ENCODE assay signal across 12 cellular contexts in the genomic region with DNA sequence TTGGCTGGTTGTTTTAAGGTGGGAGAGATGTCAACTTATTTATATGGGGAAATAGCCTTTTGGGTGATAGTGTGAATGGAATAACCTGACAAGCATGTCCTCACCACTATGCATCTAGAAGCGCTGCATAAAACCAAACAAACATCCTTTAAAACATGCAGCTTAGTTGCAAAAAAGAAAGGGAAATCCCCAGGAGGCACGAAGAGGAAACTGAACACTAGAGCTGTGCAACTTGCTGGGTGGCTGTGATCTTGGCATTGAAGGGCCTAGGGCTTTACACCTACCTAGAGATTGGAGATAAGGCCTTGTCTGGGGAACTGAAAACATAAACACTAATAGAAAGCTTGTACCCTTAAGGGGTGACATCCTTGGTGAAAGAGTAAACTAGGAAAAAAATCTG. TPM values are rescaled to one million over a fixed set of nuclear protein-coding genes. Genes with fewer than 3 reads are reported as not detected.
DNase-seq lines count a peak whose midpoint lies in the region; ATAC-seq, FAIRE-seq and TF ChIP-seq lines count a peak whose summit lies in the region.
"Had no signal": no experiment of that assay in that cellular context is flagged by ENCODE, and none has a peak within 500 bp of the region (broad histone marks: within the 10 kb centered on the region; RNA-seq: fewer than 3 reads in every experiment).

No MANE protein-coding gene starts in this region.

- no peaks in the 10 kb centered on the region; the same call in 2 of the 3 replicates for H3K9me3 ChIP-seq in GM12878 (replicated peaks; ENCODE audit: control insufficient read depth, insufficient read depth, low read length)

- RAD21 ChIA-PET in GM12878 (lab: Charles Lee; ENCODE audit: unreplicated experiment) = interaction anchor here (0.5 to 1.9 kb wide), 7 partner anchors 9 to 223 kb away, joined by 3 to 17 read pairs (median 6); partner anchors contain the start of genes KIF22 and TMEM219

- no peak for FAIRE-seq in GM12878 (lab: Jason Lieb, UNC)
- FAIRE-seq: A204.1 had no signal

- H3K4me2 ChIP-seq in GM12878 (ENCODE audit: control insufficient read depth, insufficient read depth) = peak overlapping the region; percentile 51
- H3K4me2 ChIP-seq: KMS-11 had no signal

- no peaks in the 10 kb centered on the region for H4K20me1 ChIP-seq in GM12878 (ENCODE audit: control insufficient read depth, insufficient read depth)

- H2AFZ ChIP-seq in GM12878 (ENCODE audit: control insufficient read depth, low read depth, low read length) = 0 out of 2 replicates have a peak overlapping the region, but pooled peaks have one; percentile 25

- peaks cover 17% of the 10 kb centered on the region for H3K4me1 ChIP-seq in GM12878 (ENCODE audit: control insufficient read depth, insufficient read depth, low read length)

- WGBS in GM12878 (ENCODE audit: insufficient coverage, insufficient replicate concordance, low lambda C conversion rate, missing lambda C conversion rate) = 0% methylated on average over 2 of the region's 2 CpGs

- H3K27me3 ChIP-seq in GM12878 (replicated peaks in 1 of 2; ENCODE audit: control insufficient read depth in 2 of 2, insufficient read depth in 2 of 2, low read length in 1 of 2) = no peaks in the 10 kb centered on the region

- intact Hi-C loops in GM12878 (cut with micrococcal nuclease; ENCODE audit: unreplicated experiment) = no loop called here

- POLR2A ChIA-PET in GM12878 (lab: Charles Lee) = interaction anchor here (0.6 to 2.0 kb wide), 6 partner anchors 9 to 78 kb away, joined by 3 to 6 read pairs (median 4); no protein-coding TSS in a partner anchor

- peak; percentile 93 for ATAC-seq in GM12878
- no peak for ATAC-seq in HG02759 (IDR thresholded peaks at IDR 0.05; ENCODE audit: unreplicated experiment)

- H3K36me3 ChIP-seq in GM12878 (ENCODE audit: control insufficient read depth in 2 of 2, insufficient read depth in 2 of 2, low read length in 1 of 2) = no peaks in the 10 kb centered on the region; a peak in 1 of 4 replicates

- in situ Hi-C loops in GM12878 (cut with MboI) = no loop called here

- no TSS peak for BruUV-seq in GM12878 (replicated peaks; lab: Mats Ljungman, UMichigan)

- SMC1A ChIA-PET in GM12878 (lab: Charles Lee; ENCODE audit: uncharacterized antibody, unreplicated experiment) = interaction anchor here (0.6 to 1.6 kb wide), 10 partner anchors 9 to 110 kb away, joined by 3 to 6 read pairs (median 5); partner anchors contain the start of gene KIF22

- TF ChIP-seq POLR2A in GM12878 (IDR thresholded peaks at IDR 0.05; ENCODE audit: low read depth, low read length) = no peak

- DNase-seq in SIG-M5 treated with dmso at 0.1 percent for 504 hours (lab: John Stamatoyannopoulos, UW; ENCODE audit: unreplicated experiment) (peak; percentile 34), SIG-M5 (lab: John Stamatoyannopoulos, UW) (no peak), RPMI8226 (peak; percentile 56), GM12878 (ENCODE audit: low read depth, low spot score) (peak; percentile 76), NCI-H1417 treated with DMSO at 0.1 percent for 48 hours (lab: John Stamatoyannopoulos, UW) (no peak), NCI-H69 (lab: John Stamatoyannopoulos, UW) (no peak)
- peak; percentile 29 for DNase-seq in stimulated activated naive CD4-positive, alpha-beta T cell treated with Interleukin-2 at 50 U/mL for 16 hours (lab: John Stamatoyannopoulos, UW)
- DNase-seq: midbrain, SHP77 had no signal

- no peak overlapping the region for H3K4me3 ChIP-seq in GM12878

- CTCF ChIA-PET in GM12878 (lab: Yijun Ruan, JAX) = interaction anchor here (0.6 to 2.3 kb wide), 12 partner anchors 9 to 267 kb away, joined by 3 to 15 read pairs (median 4); partner anchors contain the start of gene KIF22

- TF ChIP-seq CTCF in GM12878 (IDR thresholded peaks at IDR 0.05 in 2 of 3, conservative IDR thresholded peaks at IDR 0.05 in 1 of 3; ENCODE audit: control insufficient read depth in 2 of 3, extremely low read depth in 1 of 3, insufficient read depth in 1 of 3, low read depth in 3 of 3, low read length in 3 of 3) = no peak

- no peaks in the 10 kb centered on the region for H3K79me2 ChIP-seq in GM12878 (ENCODE audit: control insufficient read depth, insufficient read depth, low read length)

- no peak overlapping the region for H3K9ac ChIP-seq in GM12878 (ENCODE audit: control insufficient read depth, insufficient read depth, low read length)
- H3K9ac ChIP-seq: KMS-11 had no signal

- TF ChIP-seq RAD21 in GM12878 (IDR thresholded peaks at IDR 0.05; ENCODE audit: insufficient read depth, low read depth, low read length) = no peak

- no peak for TF ChIP-seq EP300 in GM12878 (IDR thresholded peaks at IDR 0.05; ENCODE audit: borderline replicate concordance in 1 of 2, control insufficient read depth in 1 of 2, low read depth in 2 of 2, low read length in 2 of 2)

- peak overlapping the region; percentile 47 for H3K27ac ChIP-seq in GM12878 (ENCODE audit: control insufficient read depth, insufficient read depth)
- H3K27ac ChIP-seq: KMS-11 had no signal

RNA-seq across cellular contexts. Expression of gene C16orf54, which starts 7.3 kb away (rescaled TPM):
- 9.4 and 10.1 TPM in 2 replicates for total RNA-seq in GM12878 (2013; cell fraction: nucleolus; rRNA removed)
- 12.4 and 13.3 TPM in 2 replicates for total RNA-seq in GM12878 (2014; rRNA removed)
- total RNA-seq in GM12878 (2014; rRNA removed; fragmentation: Illumina TruSeq; extraction: Trizol) = 5.8 and 5.9 TPM in 2 replicates
- total RNA-seq in GM12878 (2021) = 10.9 and 11.0 TPM in 2 replicates
- polyA plus RNA-seq in GM12878 (2011; ENCODE audit: low read depth) = 3.6 TPM
- polyA plus RNA-seq in GM12878 (2011; rRNA removed) = 2.9 and 4.4 TPM in 2 replicates
- 4.9 and 6.7 TPM in 2 replicates for polyA plus RNA-seq in GM12878 (2011; cell fraction: cytosol; rRNA removed)
- polyA plus RNA-seq in GM12878 (2011; cell fraction: nucleus; rRNA removed) = 4.4 and 5.3 TPM in 2 replicates
- polyA plus RNA-seq in GM12878 (2012) = 5.1 and 6.0 TPM in 2 replicates
- 4.1 and 5.2 TPM in 2 replicates for polyA plus RNA-seq in GM12878 (2014; fragmentation: Illumina TruSeq; extraction: Trizol)
- 1 to 10 TPM; 2.1 to 2.4 TPM for polyA plus RNA-seq in GM12878 (2014; fragmentation: Nextera tagmentation; extraction: Ambion mirVana)
- 6.3 and 7.0 TPM in 2 replicates for polyA plus RNA-seq in GM12878 (2014; rRNA removed)
- 1 to 10 TPM; 4.6 to 5.6 TPM for polyA plus RNA-seq in GM12878 (2016; fragmentation: Nextera tagmentation; extraction: Ambion mirVana)
- 10.3 and 14.3 TPM in 2 replicates for polyA minus RNA-seq in GM12878 (2011; rRNA and poly(A)+ RNA removed)
- 6.4 and 7.6 TPM in 2 replicates for polyA minus RNA-seq in GM12878 (2011; cell fraction: cytosol; rRNA and poly(A)+ RNA removed)
- polyA minus RNA-seq in GM12878 (2011; cell fraction: nucleus; rRNA and poly(A)+ RNA removed) = 4.4 and 6.3 TPM in 2 replicates

RNA-seq across cellular contexts. Expression of gene ZG16, which starts 39.5 kb away (rescaled TPM):
- not detected in 2 replicates for total RNA-seq in GM12878 (2013; cell fraction: nucleolus; rRNA removed)
- total RNA-seq in GM12878 (2014; rRNA removed) (not detected in 2 replicates), GM12878 (2014; rRNA removed; fragmentation: Illumina TruSeq; extraction: Trizol) (not detected in 2 replicates), GM12878 (2021) (not detected in 2 replicates)
- polyA plus RNA-seq in GM12878 (2011; ENCODE audit: low read depth) = not detected
- polyA plus RNA-seq in GM12878 (2011; rRNA removed) (not detected in 2 replicates), GM12878 (2014; fragmentation: Illumina TruSeq; extraction: Trizol) (not detected in 2 replicates), GM12878 (2014; fragmentation: Nextera tagmentation; extraction: Ambion mirVana) (not detected), GM12878 (2014; rRNA removed) (not detected in 2 replicates), GM12878 (2016; fragmentation: Nextera tagmentation; extraction: Ambion mirVana) (not detected)
- polyA plus RNA-seq in GM12878 (2011; cell fraction: cytosol; rRNA removed) = not detected in 2 replicates
- not detected in 2 replicates for polyA plus RNA-seq in GM12878 (2011; cell fraction: nucleus; rRNA removed)
- not detected in 2 replicates for polyA plus RNA-seq in GM12878 (2012)
- polyA minus RNA-seq in GM12878 (2011; rRNA and poly(A)+ RNA removed) = not detected in 2 replicates
- polyA minus RNA-seq in GM12878 (2011; cell fraction: cytosol; rRNA and poly(A)+ RNA removed) = not detected in 2 replicates
- not detected in 2 replicates for polyA minus RNA-seq in GM12878 (2011; cell fraction: nucleus; rRNA and poly(A)+ RNA removed)

RNA-seq across cellular contexts. Expression of gene KIF22, which starts 52.0 kb away (rescaled TPM):
- 88.5 and 96.1 TPM in 2 replicates for total RNA-seq in GM12878 (2013; cell fraction: nucleolus; rRNA removed)
- total RNA-seq in GM12878 (2014; rRNA removed) (137 and 143 TPM in 2 replicates), GM12878 (2014; rRNA removed; fragmentation: Illumina TruSeq; extraction: Trizol) (92.6 and 94.3 TPM in 2 replicates), GM12878 (2021) (127 TPM in 2 replicates)
- polyA plus RNA-seq in GM12878 (2011; ENCODE audit: low read depth) = 35.8 TPM
- polyA plus RNA-seq in GM12878 (2011; rRNA removed) (122 and 158 TPM in 2 replicates), GM12878 (2014; fragmentation: Illumina TruSeq; extraction: Trizol) (115 and 116 TPM in 2 replicates), GM12878 (2014; fragmentation: Nextera tagmentation; extraction: Ambion mirVana) (10 to 100 TPM in 1 of 2 experiments, 1 to 10 TPM in 1; 7.6 to 16.9 TPM), GM12878 (2014; rRNA removed) (142 and 143 TPM in 2 replicates), GM12878 (2016; fragmentation: Nextera tagmentation; extraction: Ambion mirVana) (100 to 1,000 TPM; 156 TPM)
- 173 and 186 TPM in 2 replicates for polyA plus RNA-seq in GM12878 (2011; cell fraction: cytosol; rRNA removed)
- polyA plus RNA-seq in GM12878 (2011; cell fraction: nucleus; rRNA removed) = 349 and 382 TPM in 2 replicates
- polyA plus RNA-seq in GM12878 (2012) = 59.1 and 59.2 TPM in 2 replicates
- polyA minus RNA-seq in GM12878 (2011; rRNA and poly(A)+ RNA removed) = 174 and 238 TPM in 2 replicates
- 71.2 and 87.7 TPM in 2 replicates for polyA minus RNA-seq in GM12878 (2011; cell fraction: cytosol; rRNA and poly(A)+ RNA removed)
- 141 and 193 TPM in 2 replicates for polyA minus RNA-seq in GM12878 (2011; cell fraction: nucleus; rRNA and poly(A)+ RNA removed)

RNA-seq across cellular contexts. Expression of gene QPRT, which starts 59.5 kb away (rescaled TPM):
- total RNA-seq in GM12878 (2013; cell fraction: nucleolus; rRNA removed) = 28.0 and 32.4 TPM in 2 replicates
- total RNA-seq in GM12878 (2014; rRNA removed) = 32.1 and 36.4 TPM in 2 replicates
- total RNA-seq in GM12878 (2014; rRNA removed; fragmentation: Illumina TruSeq; extraction: Trizol) = 15.6 and 16.4 TPM in 2 replicates
- 34.8 and 35.7 TPM in 2 replicates for total RNA-seq in GM12878 (2021)
- 14.8 TPM for polyA plus RNA-seq in GM12878 (2011; ENCODE audit: low read depth)
- polyA plus RNA-seq in GM12878 (2011; rRNA removed) = 25.7 and 43.0 TPM in 2 replicates
- polyA plus RNA-seq in GM12878 (2011; cell fraction: cytosol; rRNA removed) = 57.2 and 75.7 TPM in 2 replicates
- 36.7 and 44.1 TPM in 2 replicates for polyA plus RNA-seq in GM12878 (2011; cell fraction: nucleus; rRNA removed)
- 52.2 and 54.7 TPM in 2 replicates for polyA plus RNA-seq in GM12878 (2012)
- 19.2 and 19.9 TPM in 2 replicates for polyA plus RNA-seq in GM12878 (2014; fragmentation: Illumina TruSeq; extraction: Trizol)
- 1 to 10 TPM; 2.7 to 6.9 TPM for polyA plus RNA-seq in GM12878 (2014; fragmentation: Nextera tagmentation; extraction: Ambion mirVana)
- 30.1 and 31.3 TPM in 2 replicates for polyA plus RNA-seq in GM12878 (2014; rRNA removed)
- 10 to 100 TPM; 31.4 to 34.7 TPM for polyA plus RNA-seq in GM12878 (2016; fragmentation: Nextera tagmentation; extraction: Ambion mirVana)
- polyA minus RNA-seq in GM12878 (2011; rRNA and poly(A)+ RNA removed) = 27.3 and 44.8 TPM in 2 replicates
- 20.3 and 25.0 TPM in 2 replicates for polyA minus RNA-seq in GM12878 (2011; cell fraction: cytosol; rRNA and poly(A)+ RNA removed)
- polyA minus RNA-seq in GM12878 (2011; cell fraction: nucleus; rRNA and poly(A)+ RNA removed) = 5.8 and 9.1 TPM in 2 replicates

Comparison
In these comparisons a context has a peak if more than half of its experiments do, and no peak if none do; other contexts are left out.
1. DNase-seq: peak in SIG-M5 treated with dmso at 0.1 percent for 504 hours (single experiment), RPMI8226 (single experiment), GM12878 (single experiment) and stimulated activated naive CD4-positive, alpha-beta T cell treated with Interleukin-2 at 50 U/mL for 16 hours (single experiment); none in SIG-M5 (single experiment), NCI-H1417 treated with DMSO at 0.1 percent for 48 hours (single experiment) and NCI-H69 (single experiment).